ENCODE assay signal across 2 cellular contexts in the genomic region with DNA sequence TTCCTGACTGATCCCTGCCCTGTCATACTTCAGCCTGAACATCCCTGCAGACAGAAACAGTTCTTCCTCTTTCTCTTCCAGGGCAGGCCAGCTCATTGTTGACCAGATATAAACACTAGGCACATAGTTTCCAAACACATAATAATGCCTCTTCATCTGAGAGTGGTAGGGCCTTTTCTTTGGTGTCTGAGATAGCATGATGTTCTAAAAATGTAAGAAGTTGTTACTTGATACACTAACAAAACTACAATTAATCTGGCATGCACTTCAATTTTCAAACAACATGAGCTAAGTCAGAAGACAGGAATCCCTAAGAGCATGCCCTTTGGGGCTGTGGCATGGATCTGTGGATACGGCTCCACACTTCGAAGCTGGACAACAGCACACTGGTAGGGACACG.
TF ChIP-seq lines count a peak whose summit lies in the region.

No MANE protein-coding gene starts in this region.

TF ChIP-seq in IMR-90, 13 proteins besides CTCF, POLR2A, EP300 and RAD21:
- TF ChIP-seq, protein P1, sequence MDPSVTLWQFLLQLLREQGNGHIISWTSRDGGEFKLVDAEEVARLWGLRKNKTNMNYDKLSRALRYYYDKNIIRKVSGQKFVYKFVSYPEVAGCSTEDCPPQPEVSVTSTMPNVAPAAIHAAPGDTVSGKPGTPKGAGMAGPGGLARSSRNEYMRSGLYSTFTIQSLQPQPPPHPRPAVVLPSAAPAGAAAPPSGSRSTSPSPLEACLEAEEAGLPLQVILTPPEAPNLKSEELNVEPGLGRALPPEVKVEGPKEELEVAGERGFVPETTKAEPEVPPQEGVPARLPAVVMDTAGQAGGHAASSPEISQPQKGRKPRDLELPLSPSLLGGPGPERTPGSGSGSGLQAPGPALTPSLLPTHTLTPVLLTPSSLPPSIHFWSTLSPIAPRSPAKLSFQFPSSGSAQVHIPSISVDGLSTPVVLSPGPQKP (IDR thresholded peaks at IDR 0.05; ENCODE audit: borderline replicate concordance, low read depth, low read length), result no peak
- TF ChIP-seq, protein P2, sequence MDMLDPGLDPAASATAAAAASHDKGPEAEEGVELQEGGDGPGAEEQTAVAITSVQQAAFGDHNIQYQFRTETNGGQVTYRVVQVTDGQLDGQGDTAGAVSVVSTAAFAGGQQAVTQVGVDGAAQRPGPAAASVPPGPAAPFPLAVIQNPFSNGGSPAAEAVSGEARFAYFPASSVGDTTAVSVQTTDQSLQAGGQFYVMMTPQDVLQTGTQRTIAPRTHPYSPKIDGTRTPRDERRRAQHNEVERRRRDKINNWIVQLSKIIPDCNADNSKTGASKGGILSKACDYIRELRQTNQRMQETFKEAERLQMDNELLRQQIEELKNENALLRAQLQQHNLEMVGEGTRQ (IDR thresholded peaks at IDR 0.05; ENCODE audit: low read depth, low read length), result no peak
- TF ChIP-seq MAFK (IDR thresholded peaks at IDR 0.05; ENCODE audit: low read depth, low read length), result no peak
- no peak; the same call in 1 of the 2 replicates for TF ChIP-seq BHLHE40 (IDR thresholded peaks at IDR 0.05; ENCODE audit: low read depth, low read length)
- TF ChIP-seq MAZ (IDR thresholded peaks at IDR 0.05; ENCODE audit: borderline replicate concordance, low read depth, low read length), result no peak
- no peak for TF ChIP-seq NFE2L2 (IDR thresholded peaks at IDR 0.05; ENCODE audit: low read depth, low read length)

TF ChIP-seq in H1, 55 proteins besides CTCF, POLR2A, EP300 and RAD21:
- TF ChIP-seq BRCA1 (IDR thresholded peaks at IDR 0.05; ENCODE audit: low read depth, low read length) (no peak), SP4 (IDR thresholded peaks at IDR 0.05; ENCODE audit: low read length) (no peak), RNF2 (IDR thresholded peaks at IDR 0.05; ENCODE audit: borderline replicate concordance, low read depth, low read length, missing control alignments, poor library complexity, severe bottlenecking) (no peak), EZH2 (IDR thresholded peaks at IDR 0.05; ENCODE audit: low read depth, low read length, severe bottlenecking) (no peak), TEAD4 (IDR thresholded peaks at IDR 0.05; ENCODE audit: low read depth, low read length) (no peak), BACH1 (IDR thresholded peaks at IDR 0.05; ENCODE audit: low read length) (no peak), JUN (IDR thresholded peaks at IDR 0.05; ENCODE audit: low read depth, low read length) (no peak), CREB1 (IDR thresholded peaks at IDR 0.05) (no peak), KDM4A (IDR thresholded peaks at IDR 0.05; ENCODE audit: low read depth, low read length, severe bottlenecking) (no peak), BCL11A (IDR thresholded peaks at IDR 0.05; ENCODE audit: low read depth in 2 of 2, low read length in 2 of 2) (no peak)
